Comparison of ENCODE assay signal across 21 cellular contexts in the genomic region with DNA sequence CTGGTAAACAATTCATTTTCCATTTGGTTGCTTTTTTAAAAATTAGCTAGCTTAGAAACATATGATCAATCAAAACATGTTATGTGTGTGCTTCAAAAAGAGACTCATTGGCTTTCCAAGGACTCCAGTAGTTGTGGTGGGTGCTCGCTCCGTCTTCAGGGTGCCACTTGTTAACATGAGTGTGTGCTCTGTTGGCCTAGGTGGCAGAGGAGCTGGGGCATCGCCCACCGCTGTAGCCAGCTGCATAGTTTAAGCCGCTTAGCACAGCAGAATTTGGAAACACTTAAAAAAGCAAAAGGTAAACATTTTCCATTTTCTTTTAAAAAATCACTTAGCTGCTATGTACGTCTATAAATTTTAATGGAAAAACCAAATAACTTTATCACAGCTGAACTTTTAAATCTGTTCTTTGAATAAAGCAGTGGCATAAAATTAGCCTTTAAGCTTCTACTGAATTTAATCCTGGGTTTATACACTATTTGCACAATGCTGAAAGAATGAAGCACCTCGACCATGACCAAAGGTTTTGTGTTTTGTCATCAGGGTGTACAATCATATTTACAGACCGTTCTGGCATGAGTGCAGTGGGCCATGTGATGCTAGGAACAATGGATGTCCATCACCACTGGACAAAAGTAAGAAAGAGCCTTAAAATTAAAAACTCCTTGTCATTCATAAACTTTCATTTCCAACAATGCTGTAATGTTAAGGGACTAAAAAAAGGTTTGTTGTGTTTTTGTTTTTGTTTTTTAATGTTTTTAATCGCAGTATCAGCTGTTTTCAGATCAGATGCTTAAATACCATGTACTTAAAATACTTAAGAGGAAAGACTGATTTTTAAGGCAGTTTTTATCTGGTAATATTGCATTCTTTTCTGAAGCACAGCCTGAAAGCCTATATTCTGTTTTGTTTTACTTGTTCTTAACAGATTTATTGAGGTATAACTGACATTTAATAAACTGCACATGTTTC.
"Had no signal": no experiment of that assay in that cellular context is flagged by ENCODE, and none has a peak within 500 bp of the region (broad histone marks: within the 10 kb centered on the region; RNA-seq: fewer than 3 reads in every experiment).

No MANE protein-coding gene starts in this region.

- H3K27me3 ChIP-seq: foreskin keratinocyte, tibial nerve, uterus had no signal

- ATAC-seq: activated CD4-positive, alpha-beta T cell treated with anti-CD3 and anti-CD28 coated beads for 36 hours; foreskin keratinocyte; natural killer cell treated with Interleukin-12 subunit alpha and Interleukin-12 subunit beta and Interleukin-15 and Interleukin-18, amount 100 ng/mL, for 72 hours had no signal

- H3K36me3 ChIP-seq: uterus, WERI-Rb-1 had no signal

- FAIRE-seq: astrocyte, bronchial epithelial cell had no signal

- DNase-seq: activated CD4-positive, alpha-beta memory T cell treated with anti-CD3 and anti-CD28 coated beads for 36 hours; activated CD4-positive, alpha-beta T cell treated with anti-CD3 and anti-CD28 coated beads for 36 hours; activated effector memory CD4-positive, alpha-beta T cell treated with Interleukin-2 at 50 U/mL for 16 hours; activated naive CD4-positive, alpha-beta T cell treated with anti-CD3 and anti-CD28 coated beads, Interleukin-2, amount 50 U/mL, for 16 hours; activated T-cell treated with anti-CD3 and anti-CD28 coated beads, Interleukin-2, amount 50 U/mL, for 24 hours; effector memory CD4-positive, alpha-beta T cell; foreskin keratinocyte; glutamatergic neuron; kidney glomerular epithelial cell; mesendoderm; nucleus accumbens; stimulated activated CD4-positive, alpha-beta T cell treated with anti-CD3 and anti-CD28 coated beads, Interleukin-15, amount 100 ng/mL, for 24 hours; stimulated activated CD4-positive, alpha-beta T cell treated with anti-CD3 and anti-CD28 coated beads, Interleukin-4, amount 100 ng/mL, for 24 hours; stimulated activated naive CD4-positive, alpha-beta T cell; substantia nigra; uterus; WERI-Rb-1 had no signal

- H3K9me3 ChIP-seq: uterus had no signal

- H3K4me3 ChIP-seq: tibial nerve, uterus had no signal

- H3K4me1 ChIP-seq: foreskin keratinocyte, tibial nerve, uterus had no signal

- H3K27ac ChIP-seq: foreskin keratinocyte, tibial nerve, uterus, WERI-Rb-1 had no signal
